Comparison of ENCODE assay signal across 12 cellular contexts in genomic region chr2:121008978-121009377, GRCh38.
A peak's percentile ranks its signal among the peaks of the same experiment; 100 is the strongest.
DNase-seq lines count a peak whose midpoint lies in the region; ATAC-seq, FAIRE-seq and TF ChIP-seq lines count a peak whose summit lies in the region.
"Had no signal": no experiment of that assay in that cellular context is flagged by ENCODE, and none has a peak within 500 bp of the region (broad histone marks: within the 10 kb centered on the region; RNA-seq: fewer than 3 reads in every experiment).

No MANE protein-coding gene starts in this region.

- DNase-seq in A549 (ENCODE audit: low read depth in 1 of 2, low spot score in 1 of 2) (peak in 1 of 2 experiments; percentile 27), GM10266 (ENCODE audit: extremely low spot score) (no peak), RPMI7951 (ENCODE audit: low read depth) (peak; percentile 26), fibroblast of pulmonary artery (ENCODE audit: low read depth) (no peak), DMS153 treated with DMSO at 0.1 percent for 48 hours (lab: John Stamatoyannopoulos, UW; ENCODE audit: unreplicated experiment) (no peak)
- no peak for DNase-seq in activated naive CD8-positive, alpha-beta T cell treated with anti-CD3 and anti-CD28 coated beads, Interleukin-2, amount 50 U/mL, for 24 hours
- DNase-seq: CD4-positive, alpha-beta T cell; NCI-H226; SIG-M5; stimulated activated naive CD4-positive, alpha-beta T cell treated with Interleukin-2 at 50 U/mL for 16 hours had no signal

- H3K27ac ChIP-seq in A549: no peak overlapping the region

- peak; percentile 19; the same call in 1 of the 3 replicates for TF ChIP-seq CTCF in A549 (IDR thresholded peaks at IDR 0.05)
- TF ChIP-seq CTCF in GM10266 (IDR thresholded peaks at IDR 0.05; ENCODE audit: control insufficient read depth, insufficient read depth, low read depth, missing control alignments): peak; percentile 36
- peak; percentile 37 for TF ChIP-seq CTCF in fibroblast of pulmonary artery (IDR thresholded peaks at IDR 0.05; ENCODE audit: low read length, missing control alignments)

- H3K27me3 Mint-ChIP-seq in activated T-helper 17 cell treated with anti-CD3 and anti-CD28 coated beads, Interleukin-2, amount 50 U/mL, for 72 hours: peaks cover 21% of the 10 kb centered on the region
- H3K27me3 Mint-ChIP-seq in activated naive CD8-positive, alpha-beta T cell treated with anti-CD3 and anti-CD28 coated beads, Interleukin-2, amount 50 U/mL, for 24 hours: peaks cover 6% of the 10 kb centered on the region

- WGBS in A549 (ENCODE audit: missing lambda C conversion rate): 86% methylated on average over 5 of the region's 5 CpGs

- H3K9me3 ChIP-seq in A549: peaks cover 47% of the 10 kb centered on the region

- no peak overlapping the region for H3K4me3 Mint-ChIP-seq in activated T-helper 17 cell treated with anti-CD3 and anti-CD28 coated beads, Interleukin-2, amount 50 U/mL, for 72 hours
- no peak overlapping the region for H3K4me3 Mint-ChIP-seq in activated naive CD8-positive, alpha-beta T cell treated with anti-CD3 and anti-CD28 coated beads, Interleukin-2, amount 50 U/mL, for 24 hours
- H3K4me3 Mint-ChIP-seq: CD4-positive, alpha-beta T cell had no signal

- no peak for TF ChIP-seq EP300 in A549 (IDR thresholded peaks at IDR 0.05)

- CTCF ChIA-PET in A549 (lab: Yijun Ruan, JAX): no interaction called here

- POLR2A ChIA-PET in A549 (lab: Yijun Ruan, JAX): no interaction called here

- no peak overlapping the region for H3K27ac Mint-ChIP-seq in activated T-helper 17 cell treated with anti-CD3 and anti-CD28 coated beads, Interleukin-2, amount 50 U/mL, for 72 hours
- H3K27ac Mint-ChIP-seq in activated naive CD8-positive, alpha-beta T cell treated with anti-CD3 and anti-CD28 coated beads, Interleukin-2, amount 50 U/mL, for 24 hours: no peak overlapping the region
- H3K27ac Mint-ChIP-seq: CD4-positive, alpha-beta T cell had no signal

- TF ChIP-seq RAD21 in A549 (conservative IDR thresholded peaks at IDR 0.05 in 1 of 2, IDR thresholded peaks at IDR 0.05 in 1 of 2): peak in 1 of 2 experiments; percentile 22; a peak in 1 of 5 replicates

- FAIRE-seq in A549 (lab: Jason Lieb, UNC): no peak

- H3K4me1 ChIP-seq in A549: no peaks in the 10 kb centered on the region

- ATAC-seq in A549 (peak in 1 of 2 experiments; percentile 76; a peak in 3 of 6 replicates), HG03095 (IDR thresholded peaks at IDR 0.05; ENCODE audit: unreplicated experiment) (no peak)
- no peak for ATAC-seq in activated T-helper 17 cell treated with anti-CD3 and anti-CD28 coated beads, Interleukin-2, amount 50 U/mL, for 72 hours (replicated peaks)
- no peak for ATAC-seq in activated naive CD8-positive, alpha-beta T cell treated with anti-CD3 and anti-CD28 coated beads, Interleukin-2, amount 50 U/mL, for 24 hours

- H3K36me3 Mint-ChIP-seq in activated T-helper 17 cell treated with anti-CD3 and anti-CD28 coated beads, Interleukin-2, amount 50 U/mL, for 72 hours (ENCODE audit: low read depth): no peaks in the 10 kb centered on the region
- H3K36me3 Mint-ChIP-seq in activated naive CD8-positive, alpha-beta T cell treated with anti-CD3 and anti-CD28 coated beads, Interleukin-2, amount 50 U/mL, for 24 hours (ENCODE audit: low read depth): no peaks in the 10 kb centered on the region

- H3K4me2 ChIP-seq in A549: no peak overlapping the region

- H3K4me1 Mint-ChIP-seq in activated T-helper 17 cell treated with anti-CD3 and anti-CD28 coated beads, Interleukin-2, amount 50 U/mL, for 72 hours: no peaks in the 10 kb centered on the region
- no peaks in the 10 kb centered on the region for H3K4me1 Mint-ChIP-seq in activated naive CD8-positive, alpha-beta T cell treated with anti-CD3 and anti-CD28 coated beads, Interleukin-2, amount 50 U/mL, for 24 hours

- H3K9me3 Mint-ChIP-seq in activated T-helper 17 cell treated with anti-CD3 and anti-CD28 coated beads, Interleukin-2, amount 50 U/mL, for 72 hours: peaks cover 7% of the 10 kb centered on the region
- H3K9me3 Mint-ChIP-seq in activated naive CD8-positive, alpha-beta T cell treated with anti-CD3 and anti-CD28 coated beads, Interleukin-2, amount 50 U/mL, for 24 hours: peaks cover 5% of the 10 kb centered on the region

- TF ChIP-seq POLR2A in A549 (IDR thresholded peaks at IDR 0.05; ENCODE audit: low read length): no peak

- H3K4me3 ChIP-seq in A549 (no peak overlapping the region), fibroblast of pulmonary artery (replicated peaks; ENCODE audit: low read depth, low read length) (no peak overlapping the region)

TF ChIP-seq in A549, 52 proteins besides CTCF, POLR2A, EP300 and RAD21:
- TF ChIP-seq RFX5 (IDR thresholded peaks at IDR 0.05): no peak
- TF ChIP-seq MYC (IDR thresholded peaks at IDR 0.05; ENCODE audit: borderline replicate concordance, low read length): no peak
- TF ChIP-seq FOSL2 (IDR thresholded peaks at IDR 0.05): no peak
- TF ChIP-seq FOSL2 (CRISPR knock-in tag; IDR thresholded peaks at IDR 0.05): no peak
- TF ChIP-seq HES2 (IDR thresholded peaks at IDR 0.05): no peak
- no peak for TF ChIP-seq SMC3 (IDR thresholded peaks at IDR 0.05)
- no peak for TF ChIP-seq PBX3 (IDR thresholded peaks at IDR 0.05)
- no peak for TF ChIP-seq TFCP2L1 (CRISPR knock-in tag; IDR thresholded peaks at IDR 0.05)
- no peak for TF ChIP-seq MAFK (IDR thresholded peaks at IDR 0.05; ENCODE audit: partially characterized antibody)
- TF ChIP-seq NR3C1 (IDR thresholded peaks at IDR 0.05): no peak
- no peak for TF ChIP-seq SREBF2 (IDR thresholded peaks at IDR 0.05)
- TF ChIP-seq HDAC2 (IDR thresholded peaks at IDR 0.05): no peak
- TF ChIP-seq NPAS2 (CRISPR knock-in tag; IDR thresholded peaks at IDR 0.05; ENCODE audit: borderline replicate concordance): no peak
- no peak for TF ChIP-seq CBX2 (IDR thresholded peaks at IDR 0.05; ENCODE audit: borderline replicate concordance, low read depth)
- TF ChIP-seq GATA3 (IDR thresholded peaks at IDR 0.05; ENCODE audit: borderline replicate concordance): no peak
- no peak for TF ChIP-seq E2F6 (IDR thresholded peaks at IDR 0.05; ENCODE audit: borderline replicate concordance, low read depth)
- no peak for TF ChIP-seq PHF8 (IDR thresholded peaks at IDR 0.05; ENCODE audit: borderline replicate concordance, low read depth)
